In genomic region chr4:8858188-8858924, GRCh38 we compare ENCODE assay signal across 17 cellular contexts. TPM values are rescaled to one million over a fixed set of nuclear protein-coding genes. Genes with fewer than 3 reads are reported as not detected.
DNase-seq lines count a peak whose midpoint lies in the region; TF ChIP-seq lines count a peak whose summit lies in the region.
"Had no signal": no experiment of that assay in that cellular context is flagged by ENCODE, and none has a peak within 500 bp of the region (broad histone marks: within the 10 kb centered on the region; RNA-seq: fewer than 3 reads in every experiment).

No MANE protein-coding gene starts in this region.

- H3K9me3 ChIP-seq in mesodermal cell (ENCODE audit: control insufficient read depth, low read length): no peaks in the 10 kb centered on the region
- no peaks in the 10 kb centered on the region for H3K9me3 ChIP-seq in suprapubic skin
- H3K9me3 ChIP-seq: esophagus muscularis mucosa, upper lobe of right lung had no signal

- TF ChIP-seq EP300 in suprapubic skin (IDR thresholded peaks at IDR 0.05): no peak

- H3K36me3 Mint-ChIP-seq in activated naive CD4-positive, alpha-beta T cell treated with anti-CD3 and anti-CD28 coated beads, Interleukin-2, amount 10 ng/mL, durations not matched to agents 7 days and 5 days: no peaks in the 10 kb centered on the region
- H3K36me3 Mint-ChIP-seq in activated T-helper 2 cell treated with anti-CD3 and anti-CD28 coated beads, Interferon-gamma antibody, Interleukin-2, Interleukin-4, amounts not matched to agents 10 μg/mL and 5 μg/mL and 100 μg/mL, durations not matched to agents 14 hours and 24 hours and 36 hours (ENCODE audit: low read depth): no peaks in the 10 kb centered on the region

- H3K36me3 ChIP-seq in mesodermal cell (ENCODE audit: control insufficient read depth, insufficient read depth, low read length): no peaks in the 10 kb centered on the region
- H3K36me3 ChIP-seq in suprapubic skin: no peaks in the 10 kb centered on the region
- H3K36me3 ChIP-seq: esophagus muscularis mucosa, ovary, upper lobe of right lung had no signal

- peaks cover 7% of the 10 kb centered on the region for H3K4me1 Mint-ChIP-seq in activated naive CD4-positive, alpha-beta T cell treated with anti-CD3 and anti-CD28 coated beads, Interleukin-2, amount 10 ng/mL, durations not matched to agents 7 days and 5 days
- peaks cover 2% of the 10 kb centered on the region for H3K4me1 Mint-ChIP-seq in activated T-helper 2 cell treated with anti-CD3 and anti-CD28 coated beads, Interferon-gamma antibody, Interleukin-2, Interleukin-4, amounts not matched to agents 10 μg/mL and 5 μg/mL and 100 μg/mL, durations not matched to agents 14 hours and 24 hours and 36 hours (ENCODE audit: low read depth)

- no peak overlapping the region for H3K27ac Mint-ChIP-seq in activated naive CD4-positive, alpha-beta T cell treated with anti-CD3 and anti-CD28 coated beads, Interleukin-2, amount 10 ng/mL, durations not matched to agents 7 days and 5 days
- peak overlapping the region; percentile 33 for H3K27ac Mint-ChIP-seq in activated T-helper 2 cell treated with anti-CD3 and anti-CD28 coated beads, Interferon-gamma antibody, Interleukin-2, Interleukin-4, amounts not matched to agents 10 μg/mL and 5 μg/mL and 100 μg/mL, durations not matched to agents 14 hours and 24 hours and 36 hours

- H3K4me3 ChIP-seq in mesodermal cell (ENCODE audit: extremely low read depth, insufficient read depth, low read length, poor library complexity, severe bottlenecking) (peak overlapping the region; percentile 8), suprapubic skin (peak overlapping the region; percentile 38)
- H3K4me3 ChIP-seq: ovary, upper lobe of right lung had no signal

- no peak overlapping the region for H3K27ac ChIP-seq in mesodermal cell (ENCODE audit: low read depth, low read length, severe bottlenecking)
- H3K27ac ChIP-seq in suprapubic skin: no peak overlapping the region
- H3K27ac ChIP-seq: esophagus muscularis mucosa, ovary, skin epidermis, upper lobe of right lung had no signal

- no peaks in the 10 kb centered on the region for H3K9me3 Mint-ChIP-seq in activated naive CD4-positive, alpha-beta T cell treated with anti-CD3 and anti-CD28 coated beads, Interleukin-2, amount 10 ng/mL, durations not matched to agents 7 days and 5 days
- no peaks in the 10 kb centered on the region for H3K9me3 Mint-ChIP-seq in activated T-helper 2 cell treated with anti-CD3 and anti-CD28 coated beads, Interferon-gamma antibody, Interleukin-2, Interleukin-4, amounts not matched to agents 10 μg/mL and 5 μg/mL and 100 μg/mL, durations not matched to agents 14 hours and 24 hours and 36 hours

- H3K27me3 ChIP-seq in suprapubic skin: peaks cover 100% of the 10 kb centered on the region
- H3K27me3 ChIP-seq: ovary had no signal

- H3K4me3 Mint-ChIP-seq in activated naive CD4-positive, alpha-beta T cell treated with anti-CD3 and anti-CD28 coated beads, Interleukin-2, amount 10 ng/mL, durations not matched to agents 7 days and 5 days: peak overlapping the region; percentile 30
- H3K4me3 Mint-ChIP-seq in activated T-helper 2 cell treated with anti-CD3 and anti-CD28 coated beads, Interferon-gamma antibody, Interleukin-2, Interleukin-4, amounts not matched to agents 10 μg/mL and 5 μg/mL and 100 μg/mL, durations not matched to agents 14 hours and 24 hours and 36 hours (ENCODE audit: low read depth): no peak overlapping the region

- intact Hi-C loops in activated T-helper 2 cell treated with anti-CD3 and anti-CD28 coated beads, Interferon-gamma antibody, Interleukin-2, Interleukin-4, amounts not matched to agents 10 μg/mL and 5 μg/mL and 100 μg/mL, durations not matched to agents 14 hours and 24 hours and 36 hours (cut with micrococcal nuclease): no loop called here

- 2% methylated on average over 49 to 53 of the region's 59 CpGs for WGBS in mesodermal cell (ENCODE audit: insufficient coverage in 2 of 2), 2 experiments
- 2% methylated on average over 51 of the region's 59 CpGs for WGBS in suprapubic skin

- peaks cover 26% of the 10 kb centered on the region for H3K4me1 ChIP-seq in mesodermal cell (ENCODE audit: control insufficient read depth, insufficient read depth, low read length, poor library complexity, severe bottlenecking)
- peaks cover 37% of the 10 kb centered on the region for H3K4me1 ChIP-seq in suprapubic skin

- peaks cover 97% of the 10 kb centered on the region for H3K27me3 Mint-ChIP-seq in activated naive CD4-positive, alpha-beta T cell treated with anti-CD3 and anti-CD28 coated beads, Interleukin-2, amount 10 ng/mL, durations not matched to agents 7 days and 5 days
- peaks cover 60% of the 10 kb centered on the region for H3K27me3 Mint-ChIP-seq in activated T-helper 2 cell treated with anti-CD3 and anti-CD28 coated beads, Interferon-gamma antibody, Interleukin-2, Interleukin-4, amounts not matched to agents 10 μg/mL and 5 μg/mL and 100 μg/mL, durations not matched to agents 14 hours and 24 hours and 36 hours (ENCODE audit: low read depth)

- no peak for TF ChIP-seq POLR2A in suprapubic skin (IDR thresholded peaks at IDR 0.05)

- TF ChIP-seq CTCF in suprapubic skin (IDR thresholded peaks at IDR 0.05): no peak

- peak; percentile 25 for DNase-seq in activated naive CD4-positive, alpha-beta T cell treated with anti-CD3 and anti-CD28 coated beads, Interleukin-2, amount 10 ng/mL, durations not matched to agents 7 days and 5 days
- no peak for DNase-seq in activated naive CD4-positive, alpha-beta T cell (lab: John Stamatoyannopoulos, UW)
- no peak for DNase-seq in activated T-helper 2 cell treated with anti-CD3 and anti-CD28 coated beads, Interferon-gamma antibody, Interleukin-2, Interleukin-4, amounts not matched to agents 10 μg/mL and 5 μg/mL and 100 μg/mL, durations not matched to agents 14 hours and 24 hours and 36 hours (ENCODE audit: low spot score)
- no peak for DNase-seq in suprapubic skin (ENCODE audit: low spot score in 2 of 2)
- DNase-seq in NCI-H2029 (lab: John Stamatoyannopoulos, UW): no peak
- DNase-seq in NCI-H1694 treated with DMSO at 0.1 percent for 48 hours (lab: John Stamatoyannopoulos, UW): no peak
- DNase-seq in globus pallidus (ENCODE audit: low spot score): no peak
- DNase-seq: dermis blood vessel endothelial cell, DND-41, kidney, NCI-H748 treated with DMSO at 0.1 percent for 48 hours, ovary, upper lobe of right lung had no signal

- CTCF ChIA-PET in activated naive CD4-positive, alpha-beta T cell treated with anti-CD3 and anti-CD28 coated beads, Interleukin-2, amount 10 ng/mL, durations not matched to agents 7 days and 5 days (lab: Charles Lee): no interaction called here

RNA-seq across cellular contexts. Expression of gene HMX1, which starts 13.3 kb away (rescaled TPM):
- not detected in 2 replicates for total RNA-seq in activated T-helper 2 cell treated with anti-CD3 and anti-CD28 coated beads, Interferon-gamma antibody, Interleukin-2, Interleukin-4, amounts not matched to agents 10 μg/mL and 5 μg/mL and 100 μg/mL, durations not matched to agents 14 hours and 24 hours and 36 hours
- 0.44 TPM for polyA plus RNA-seq in mesodermal cell (2013, experiment 1 of 2)
- polyA plus RNA-seq in mesodermal cell (2013, experiment 2 of 2): 0.56 TPM
- total RNA-seq in suprapubic skin: not detected
- total RNA-seq: dermis blood vessel endothelial cell, kidney, mononuclear cell, ovary, upper lobe of right lung had no signal
- polyA plus RNA-seq: ovary had no signal
